1 cellular context compared by ENCODE assay signal in genomic region chr10:33134011-33134751, GRCh38.
TF ChIP-seq lines count a peak whose summit lies in the region.

No MANE protein-coding gene starts in this region.

TF ChIP-seq in A549, 52 proteins besides CTCF, POLR2A, EP300 and RAD21 (continued from another document):
- TF ChIP-seq BHLHE40 (IDR thresholded peaks at IDR 0.05; ENCODE audit: low read depth, low read length), result peak; percentile 52; the same call in 1 of the 2 replicates
- no peak for TF ChIP-seq ZC3H11A (IDR thresholded peaks at IDR 0.05)
- TF ChIP-seq HDAC2 (IDR thresholded peaks at IDR 0.05), result no peak
- peak; percentile 82 for TF ChIP-seq PBX3 (IDR thresholded peaks at IDR 0.05)
- TF ChIP-seq TFCP2L1 (CRISPR knock-in tag; IDR thresholded peaks at IDR 0.05), result no peak
- no peak for TF ChIP-seq CHD4 (IDR thresholded peaks at IDR 0.05; ENCODE audit: borderline replicate concordance)
- no peak for TF ChIP-seq RNF2 (IDR thresholded peaks at IDR 0.05; ENCODE audit: borderline replicate concordance, low read depth)
- no peak for TF ChIP-seq HMGXB4 (CRISPR knock-in tag; IDR thresholded peaks at IDR 0.05; ENCODE audit: borderline replicate concordance)
- peak; percentile 80 for TF ChIP-seq HOXB5 (CRISPR knock-in tag; IDR thresholded peaks at IDR 0.05)
- TF ChIP-seq ELK1 (IDR thresholded peaks at IDR 0.05; ENCODE audit: low read depth, low read length), result no peak
- peak; percentile 99 for TF ChIP-seq FOSL2 (IDR thresholded peaks at IDR 0.05)
- peak; percentile 100 for TF ChIP-seq FOSL2 (CRISPR knock-in tag; IDR thresholded peaks at IDR 0.05)
- peak; percentile 99 for TF ChIP-seq MAX (IDR thresholded peaks at IDR 0.05)
- no peak for TF ChIP-seq ZSCAN20 (CRISPR knock-in tag; IDR thresholded peaks at IDR 0.05)
- no peak for TF ChIP-seq CBX2 (IDR thresholded peaks at IDR 0.05; ENCODE audit: borderline replicate concordance, low read depth)
